6 cellular contexts compared by ENCODE assay signal in the genomic region with DNA sequence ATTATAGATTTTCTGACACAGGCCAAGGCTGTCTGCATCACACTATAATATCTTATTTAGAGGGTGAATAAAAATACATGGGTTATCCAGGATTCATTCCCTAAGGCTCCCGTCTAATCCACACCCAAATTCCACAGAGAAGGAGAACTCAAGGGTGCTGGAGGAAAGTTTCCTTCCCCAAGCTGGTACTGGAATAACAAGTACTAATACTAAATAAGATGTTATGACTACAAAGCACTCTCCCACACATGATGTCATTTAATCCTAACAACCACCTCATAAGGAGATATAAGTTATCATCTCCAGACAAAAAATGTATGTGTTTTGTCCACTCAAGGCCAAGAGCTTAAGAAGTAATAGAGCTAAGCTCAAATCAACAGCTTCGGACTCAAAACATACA.
"Had no signal": no experiment of that assay in that cellular context is flagged by ENCODE, and none has a peak within 500 bp of the region (broad histone marks: within the 10 kb centered on the region; RNA-seq: fewer than 3 reads in every experiment).

No MANE protein-coding gene starts in this region.

- ATAC-seq: K562 had no signal

- DNase-seq: GM23248, GOT3, H9, HCEC 1CT, IMR-90 had no signal

- H3K9me3 Mint-ChIP-seq: H9 had no signal

- H3K4me3 Mint-ChIP-seq: H9 had no signal

- FAIRE-seq: K562 had no signal
